7 cellular contexts compared by ENCODE assay signal in genomic region chr17:20653354-20653753, GRCh38.
A peak's percentile ranks its signal among the peaks of the same experiment; 100 is the strongest.
DNase-seq lines count a peak whose midpoint lies in the region; ATAC-seq, FAIRE-seq and TF ChIP-seq lines count a peak whose summit lies in the region.
"Not testable (repeated sequence)": the region's sequence is repeated elsewhere in the genome, so short reads cannot be mapped to it uniquely, and the experiment has no call there.

No MANE protein-coding gene starts in this region.

- H3K36me3 ChIP-seq in bronchial epithelial cell (ENCODE audit: control insufficient read depth, insufficient read depth, low read length), result not testable (repeated sequence)

- peak; percentile 36 for FAIRE-seq in HTR-8/SVneo (lab: Jason Lieb, UNC)
- peak; percentile 32 for FAIRE-seq in bronchial epithelial cell (lab: Jason Lieb, UNC)

- not testable (repeated sequence) for H3K27me3 ChIP-seq in bronchial epithelial cell (ENCODE audit: control insufficient read depth, insufficient read depth, low read length)

- not testable (repeated sequence) for DNase-seq in HTR-8/SVneo (ENCODE audit: insufficient read length, low spot score); activated naive CD4-positive, alpha-beta T cell treated with anti-CD3 and anti-CD28 coated beads, Interleukin-2, amount 50 U/mL, for 72 hours (ENCODE audit: low spot score in 2 of 2); bronchial epithelial cell (ENCODE audit: low read depth); natural killer cell treated with Interleukin-12 subunit alpha and Interleukin-12 subunit beta and Interleukin-15 and Interleukin-18, amount 100 ng/mL, for 72 hours (ENCODE audit: low spot score); stimulated activated effector memory CD8-positive, alpha-beta T cell treated with anti-CD3 and anti-CD28 coated beads, Interleukin-12 subunit alpha, Interleukin-12 subunit beta, amount 100 ng/mL, for 72 hours (ENCODE audit: low spot score in 2 of 2)
- peak; percentile 30 for DNase-seq in activated CD4-positive, alpha-beta T cell treated with anti-CD3 and anti-CD28 coated beads for 48 hours
- DNase-seq in activated CD4-positive, alpha-beta memory T cell treated with anti-CD3 and anti-CD28 coated beads for 36 hours, result peak; percentile 18

- intact Hi-C loops in activated CD4-positive, alpha-beta memory T cell treated with anti-CD3 and anti-CD28 coated beads for 36 hours (cut with micrococcal nuclease), result not testable (repeated sequence)

- POLR2A ChIA-PET in activated CD4-positive, alpha-beta memory T cell treated with anti-CD3 and anti-CD28 coated beads for 36 hours (lab: Charles Lee), result not testable (repeated sequence)

- H3K27ac Mint-ChIP-seq in activated CD4-positive, alpha-beta memory T cell treated with anti-CD3 and anti-CD28 coated beads for 36 hours; activated naive CD4-positive, alpha-beta T cell treated with anti-CD3 and anti-CD28 coated beads, Interleukin-2, amount 50 U/mL, for 72 hours; stimulated activated effector memory CD8-positive, alpha-beta T cell treated with anti-CD3 and anti-CD28 coated beads, Interleukin-12 subunit alpha, Interleukin-12 subunit beta, amount 100 ng/mL, for 72 hours: not testable (repeated sequence)
- peak overlapping the region in 1 of 2 donors; percentile 74 for H3K27ac Mint-ChIP-seq in natural killer cell treated with Interleukin-12 subunit alpha and Interleukin-12 subunit beta and Interleukin-15 and Interleukin-18, amount 100 ng/mL, for 72 hours

- CTCF ChIA-PET in activated CD4-positive, alpha-beta memory T cell treated with anti-CD3 and anti-CD28 coated beads for 36 hours (lab: Charles Lee), result not testable (repeated sequence)

- not testable (repeated sequence) for H3K4me3 Mint-ChIP-seq in activated CD4-positive, alpha-beta memory T cell treated with anti-CD3 and anti-CD28 coated beads for 36 hours; stimulated activated effector memory CD8-positive, alpha-beta T cell treated with anti-CD3 and anti-CD28 coated beads, Interleukin-12 subunit alpha, Interleukin-12 subunit beta, amount 100 ng/mL, for 72 hours
- H3K4me3 Mint-ChIP-seq in natural killer cell treated with Interleukin-12 subunit alpha and Interleukin-12 subunit beta and Interleukin-15 and Interleukin-18, amount 100 ng/mL, for 72 hours, result peak overlapping the region; percentile 39

- not testable (repeated sequence) for TF ChIP-seq CTCF in bronchial epithelial cell (IDR thresholded peaks at IDR 0.05; ENCODE audit: insufficient read depth, low read length, severe bottlenecking)

- not testable (repeated sequence) for H3K36me3 Mint-ChIP-seq in activated CD4-positive, alpha-beta memory T cell treated with anti-CD3 and anti-CD28 coated beads for 36 hours; activated naive CD4-positive, alpha-beta T cell treated with anti-CD3 and anti-CD28 coated beads, Interleukin-2, amount 50 U/mL, for 72 hours; natural killer cell treated with Interleukin-12 subunit alpha and Interleukin-12 subunit beta and Interleukin-15 and Interleukin-18, amount 100 ng/mL, for 72 hours; stimulated activated effector memory CD8-positive, alpha-beta T cell treated with anti-CD3 and anti-CD28 coated beads, Interleukin-12 subunit alpha, Interleukin-12 subunit beta, amount 100 ng/mL, for 72 hours

- H3K4me1 Mint-ChIP-seq in activated CD4-positive, alpha-beta memory T cell treated with anti-CD3 and anti-CD28 coated beads for 36 hours (ENCODE audit: low read depth); stimulated activated effector memory CD8-positive, alpha-beta T cell treated with anti-CD3 and anti-CD28 coated beads, Interleukin-12 subunit alpha, Interleukin-12 subunit beta, amount 100 ng/mL, for 72 hours: not testable (repeated sequence)
- peaks cover 26 to 31% of the 10 kb centered on the region in 2 donors for H3K4me1 Mint-ChIP-seq in natural killer cell treated with Interleukin-12 subunit alpha and Interleukin-12 subunit beta and Interleukin-15 and Interleukin-18, amount 100 ng/mL, for 72 hours (ENCODE audit: low read depth in 2 of 2)

- H3K4me3 ChIP-seq in bronchial epithelial cell (ENCODE audit: low read depth, low read length), result not testable (repeated sequence)

- H3K9me3 Mint-ChIP-seq in activated CD4-positive, alpha-beta memory T cell treated with anti-CD3 and anti-CD28 coated beads for 36 hours; activated naive CD4-positive, alpha-beta T cell treated with anti-CD3 and anti-CD28 coated beads, Interleukin-2, amount 50 U/mL, for 72 hours; natural killer cell treated with Interleukin-12 subunit alpha and Interleukin-12 subunit beta and Interleukin-15 and Interleukin-18, amount 100 ng/mL, for 72 hours; stimulated activated effector memory CD8-positive, alpha-beta T cell treated with anti-CD3 and anti-CD28 coated beads, Interleukin-12 subunit alpha, Interleukin-12 subunit beta, amount 100 ng/mL, for 72 hours: not testable (repeated sequence)

- not testable (repeated sequence) for H3K27me3 Mint-ChIP-seq in activated CD4-positive, alpha-beta memory T cell treated with anti-CD3 and anti-CD28 coated beads for 36 hours; natural killer cell treated with Interleukin-12 subunit alpha and Interleukin-12 subunit beta and Interleukin-15 and Interleukin-18, amount 100 ng/mL, for 72 hours

- ATAC-seq in activated naive CD4-positive, alpha-beta T cell treated with anti-CD3 and anti-CD28 coated beads, Interleukin-2, amount 50 U/mL, for 72 hours, result peak; percentile 17 to 53
- peak; percentile 32 to 55 for ATAC-seq in natural killer cell treated with Interleukin-12 subunit alpha and Interleukin-12 subunit beta and Interleukin-15 and Interleukin-18, amount 100 ng/mL, for 72 hours
- peak; percentile 38 for ATAC-seq in stimulated activated effector memory CD8-positive, alpha-beta T cell treated with anti-CD3 and anti-CD28 coated beads, Interleukin-12 subunit alpha, Interleukin-12 subunit beta, amount 100 ng/mL, for 72 hours
